Comparison of ENCODE assay signal across 8 cellular contexts in genomic region chr9:37466037-37466709, GRCh38. TPM values are rescaled to one million over a fixed set of nuclear protein-coding genes. Genes with fewer than 3 reads are reported as not detected.
DNase-seq lines count a peak whose midpoint lies in the region; ATAC-seq and TF ChIP-seq lines count a peak whose summit lies in the region.

No MANE protein-coding gene starts in this region.

- peak; percentile 11 for ATAC-seq in GM21381 (IDR thresholded peaks at IDR 0.05; ENCODE audit: unreplicated experiment)
- ATAC-seq in GM18870 (IDR thresholded peaks at IDR 0.05; ENCODE audit: unreplicated experiment), result no peak

- DNase-seq in CMK (ENCODE audit: low read depth) (peak; percentile 47), chondrocyte (ENCODE audit: low spot score) (no peak), kidney tubule cell (ENCODE audit: low spot score) (peak; percentile 76)
- peak; percentile 30 for DNase-seq in stimulated activated CD4-positive, alpha-beta T cell treated with anti-CD3 and anti-CD28 coated beads, Interleukin-12 subunit alpha, Interleukin-12 subunit beta, amount 100 ng/mL, for 4 hours

- peaks cover 5% of the 10 kb centered on the region for H3K36me3 Mint-ChIP-seq in T-helper 1 cell treated with Interleukin-12 subunit alpha and Interleukin-12 subunit beta and Interleukin-4 antibody, amounts not matched to agents 30 μg/mL and 1 μg/mL, for 36 hours (ENCODE audit: low read depth)
- no peaks in the 10 kb centered on the region for H3K36me3 Mint-ChIP-seq in chondrocyte (ENCODE audit: low read depth)

- peaks cover 22% of the 10 kb centered on the region for H3K4me1 Mint-ChIP-seq in T-helper 1 cell treated with Interleukin-12 subunit alpha and Interleukin-12 subunit beta and Interleukin-4 antibody, amounts not matched to agents 30 μg/mL and 1 μg/mL, for 36 hours (ENCODE audit: low read depth)
- peaks cover 34% of the 10 kb centered on the region for H3K4me1 Mint-ChIP-seq in chondrocyte (ENCODE audit: low read depth)

- peak overlapping the region; percentile 98 for H3K27ac Mint-ChIP-seq in T-helper 1 cell treated with Interleukin-12 subunit alpha and Interleukin-12 subunit beta and Interleukin-4 antibody, amounts not matched to agents 30 μg/mL and 1 μg/mL, for 36 hours
- peak overlapping the region; percentile 99 for H3K27ac Mint-ChIP-seq in chondrocyte (ENCODE audit: unreplicated experiment)

- H3K27me3 Mint-ChIP-seq in T-helper 1 cell treated with Interleukin-12 subunit alpha and Interleukin-12 subunit beta and Interleukin-4 antibody, amounts not matched to agents 30 μg/mL and 1 μg/mL, for 36 hours (ENCODE audit: low read depth), result no peaks in the 10 kb centered on the region
- no peaks in the 10 kb centered on the region for H3K27me3 Mint-ChIP-seq in chondrocyte (ENCODE audit: low read depth)

- H3K4me3 Mint-ChIP-seq in T-helper 1 cell treated with Interleukin-12 subunit alpha and Interleukin-12 subunit beta and Interleukin-4 antibody, amounts not matched to agents 30 μg/mL and 1 μg/mL, for 36 hours, result peak overlapping the region; percentile 96
- peak overlapping the region; percentile 94 for H3K4me3 Mint-ChIP-seq in chondrocyte (ENCODE audit: unreplicated experiment)

- TF ChIP-seq EP300 in Ishikawa (IDR thresholded peaks at IDR 0.05; ENCODE audit: borderline replicate concordance), result no peak

- peak; percentile 23 for TF ChIP-seq CTCF in chondrocyte (IDR thresholded peaks at IDR 0.05)

- TF ChIP-seq RAD21 in Ishikawa (IDR thresholded peaks at IDR 0.05; ENCODE audit: low read depth), result no peak

- H3K9me3 Mint-ChIP-seq in T-helper 1 cell treated with Interleukin-12 subunit alpha and Interleukin-12 subunit beta and Interleukin-4 antibody, amounts not matched to agents 30 μg/mL and 1 μg/mL, for 36 hours, result no peaks in the 10 kb centered on the region
- no peaks in the 10 kb centered on the region for H3K9me3 Mint-ChIP-seq in chondrocyte (ENCODE audit: low read depth)

TF ChIP-seq in Ishikawa, 13 proteins besides CTCF, POLR2A, EP300 and RAD21:
- TF ChIP-seq USF1 (IDR thresholded peaks at IDR 0.05) (no peak), CREB1 (IDR thresholded peaks at IDR 0.05; ENCODE audit: low read depth) (no peak), YY1 (IDR thresholded peaks at IDR 0.05; ENCODE audit: low read depth) (no peak), TAF1 (IDR thresholded peaks at IDR 0.05; ENCODE audit: low read depth) (peak; percentile 30; the same call in 1 of the 2 replicates), MAX (IDR thresholded peaks at IDR 0.05) (no peak; the same call in none of the 2 replicates), REST (IDR thresholded peaks at IDR 0.05; ENCODE audit: low read depth) (no peak), TCF12 (IDR thresholded peaks at IDR 0.05; ENCODE audit: low read depth) (peak; percentile 14), ZBTB7A (IDR thresholded peaks at IDR 0.05; ENCODE audit: low read depth) (peak; percentile 69; the same call in 1 of the 2 replicates), NFIC (IDR thresholded peaks at IDR 0.05) (peak; percentile 37; the same call in 1 of the 2 replicates)

RNA-seq across cellular contexts. Expression of gene ZBTB5, which starts 0.9 kb away (rescaled TPM):
- 14.1 to 15.3 TPM (median 14.5 TPM) in 3 replicates for total RNA-seq in chondrocyte

RNA-seq across cellular contexts. Expression of gene POLR1E, which starts 19.6 kb away (rescaled TPM):
- 12.7 to 13.9 TPM (median 13.7 TPM) in 3 replicates for total RNA-seq in chondrocyte

RNA-seq across cellular contexts. Expression of gene GRHPR, which starts 43.7 kb away (rescaled TPM):
- total RNA-seq in chondrocyte, result 84.3 to 101 TPM (median 86.3 TPM) in 3 replicates
